ENCODE assay signal across 16 cellular contexts in genomic region chr3:40304352-40304751, GRCh38.
"Had no signal": no experiment of that assay in that cellular context is flagged by ENCODE, and none has a peak within 500 bp of the region (broad histone marks: within the 10 kb centered on the region; RNA-seq: fewer than 3 reads in every experiment).

No MANE protein-coding gene starts in this region.

- H3K79me2 ChIP-seq: hepatocyte had no signal

- H3K4me1 ChIP-seq: foreskin keratinocyte, uterus had no signal

- H3K4me3 Mint-ChIP-seq: dendritic cell treated with granulocyte-macrophage colony-stimulating factor and Interleukin-4, amounts not matched to agents 40 ng/mL and 50 ng/mL, for 4 days; naive thymus-derived CD8-positive, alpha-beta T cell had no signal

- FAIRE-seq: colon, small intestine had no signal

- H3K9me3 ChIP-seq: neutrophil, thyroid gland, upper lobe of left lung, uterus had no signal

- H3K4me2 ChIP-seq: hepatocyte had no signal

- DNase-seq: foreskin keratinocyte; head of caudate nucleus; left colon; mammary epithelial cell; naive thymus-derived CD8-positive, alpha-beta T cell; small intestine; stimulated activated CD4-positive, alpha-beta T cell treated with anti-CD3 and anti-CD28 coated beads, Interleukin-12 subunit alpha, Interleukin-12 subunit beta, amount 100 ng/mL, for 4 hours; stimulated activated naive CD4-positive, alpha-beta T cell; thyroid gland; upper lobe of left lung; uterus had no signal

- H3K27me3 Mint-ChIP-seq: dendritic cell treated with granulocyte-macrophage colony-stimulating factor and Interleukin-4, amounts not matched to agents 40 ng/mL and 50 ng/mL, for 4 days; naive thymus-derived CD8-positive, alpha-beta T cell had no signal

- H3K27ac Mint-ChIP-seq: dendritic cell treated with granulocyte-macrophage colony-stimulating factor and Interleukin-4, amounts not matched to agents 40 ng/mL and 50 ng/mL, for 4 days; naive thymus-derived CD8-positive, alpha-beta T cell had no signal

- H3K4me3 ChIP-seq: hepatocyte, thyroid gland, upper lobe of left lung, uterus had no signal

- H3K9me3 Mint-ChIP-seq: dendritic cell treated with granulocyte-macrophage colony-stimulating factor and Interleukin-4, amounts not matched to agents 40 ng/mL and 50 ng/mL, for 4 days; naive thymus-derived CD8-positive, alpha-beta T cell had no signal

- ATAC-seq: foreskin keratinocyte; left colon; naive thymus-derived CD8-positive, alpha-beta T cell; sciatic nerve had no signal

- H3K36me3 ChIP-seq: neutrophil, thyroid gland, upper lobe of left lung, uterus had no signal

- H2AFZ ChIP-seq: hepatocyte had no signal

- H3K27me3 ChIP-seq: foreskin keratinocyte, hepatocyte, neutrophil, thyroid gland, upper lobe of left lung, uterus had no signal

- H3K27ac ChIP-seq: foreskin keratinocyte, hepatocyte, neutrophil, thyroid gland, upper lobe of left lung, uterus had no signal
